In genomic region chr14:78758333-78758732, GRCh38 we compare ENCODE assay signal across 8 cellular contexts.
A peak's percentile ranks its signal among the peaks of the same experiment; 100 is the strongest.
DNase-seq lines count a peak whose midpoint lies in the region; ATAC-seq and TF ChIP-seq lines count a peak whose summit lies in the region.

No MANE protein-coding gene starts in this region.

- peak; percentile 82 for ATAC-seq in GM19463 (IDR thresholded peaks at IDR 0.05; ENCODE audit: unreplicated experiment)
- no peak for ATAC-seq in GM21737 (IDR thresholded peaks at IDR 0.05; ENCODE audit: unreplicated experiment)

- H3K4me3 ChIP-seq in LNCaP clone FGC (ENCODE audit: low read depth, low read length) = no peak overlapping the region

- TF ChIP-seq CTCF in LNCaP clone FGC (IDR thresholded peaks at IDR 0.05; ENCODE audit: control insufficient read depth, extremely low read depth, insufficient read depth) = peak; percentile 76

- peak; percentile 65 for DNase-seq in D341Med (ENCODE audit: low spot score)
- peak; percentile 15 for DNase-seq in LNCaP clone FGC (ENCODE audit: low read depth)
- DNase-seq in SK-N-DZ (ENCODE audit: low spot score) = peak; percentile 67
- DNase-seq in iris pigment epithelial cell (ENCODE audit: low read depth) = peak; percentile 32
- no peak for DNase-seq in T-helper 9 cell
- DNase-seq in T-helper 2 cell = no peak

Comparison
In these comparisons a context has a peak if more than half of its experiments do, and no peak if none do; other contexts are left out.
1. DNase-seq: peak in D341Med (single experiment), LNCaP clone FGC (single experiment), SK-N-DZ (single experiment) and iris pigment epithelial cell (single experiment); none in T-helper 9 cell (single experiment) and T-helper 2 cell (0 of 5).